20 cellular contexts compared by ENCODE assay signal in genomic region chr11:76148207-76148606, GRCh38. TPM values are rescaled to one million over a fixed set of nuclear protein-coding genes. Genes with fewer than 3 reads are reported as not detected.
A peak's percentile ranks its signal among the peaks of the same experiment; 100 is the strongest.
DNase-seq lines count a peak whose midpoint lies in the region; ATAC-seq and TF ChIP-seq lines count a peak whose summit lies in the region.
"Had no signal": no experiment of that assay in that cellular context is flagged by ENCODE, and none has a peak within 500 bp of the region (broad histone marks: within the 10 kb centered on the region; RNA-seq: fewer than 3 reads in every experiment).

No MANE protein-coding gene starts in this region.

- H3K4me1 ChIP-seq in PC-3 (ENCODE audit: insufficient read depth, low read length) = peaks cover 30% of the 10 kb centered on the region
- H3K4me1 ChIP-seq: BE2C had no signal

- H2AFZ ChIP-seq in PC-3 (ENCODE audit: low read length) = no peak overlapping the region

- no peak for ATAC-seq in activated CD8-positive, alpha-beta memory T cell treated with anti-CD3 and anti-CD28 coated beads, Interleukin-2, amount 10 ng/mL, durations not matched to agents 7 days and 5 days
- ATAC-seq in PC-3 (no peak), left colon (peak; percentile 52), GM21360 (IDR thresholded peaks at IDR 0.05; ENCODE audit: unreplicated experiment) (no peak)
- ATAC-seq: CD8-positive, alpha-beta T cell; Panc1; SK-N-SH treated with all-trans-retinoic acid at 6 μM for 48 hours had no signal

- no peaks in the 10 kb centered on the region for H3K36me3 ChIP-seq in PC-3 (ENCODE audit: low read depth, low read length)
- H3K36me3 ChIP-seq: BE2C had no signal

- no peaks in the 10 kb centered on the region for H3K9me3 Mint-ChIP-seq in activated CD8-positive, alpha-beta memory T cell treated with anti-CD3 and anti-CD28 coated beads, Interleukin-2, amount 10 ng/mL, durations not matched to agents 7 days and 5 days (ENCODE audit: low read depth)
- no peaks in the 10 kb centered on the region for H3K9me3 Mint-ChIP-seq in activated T-cell treated with anti-CD3 and anti-CD28 coated beads, Interleukin-2, amount 50 U/mL, for 24 hours
- H3K9me3 Mint-ChIP-seq: CD8-positive, alpha-beta T cell; H9; IgD-negative memory B cell had no signal

- no peaks in the 10 kb centered on the region for H3F3A ChIP-seq in PC-3 (ENCODE audit: low read length, unreplicated experiment)

- intact Hi-C loops in PC-3 (cut with micrococcal nuclease) = loop anchor here (10.0 kb wide), 1 partner anchor 63 kb away; no protein-coding TSS in a partner anchor
- intact Hi-C loops in left colon (cut with DNase I, micrococcal nuclease) = no loop called here

- H3K79me2 ChIP-seq in PC-3 (ENCODE audit: low read length) = no peaks in the 10 kb centered on the region

- peak overlapping the region; percentile 50 for H3K9ac ChIP-seq in PC-3 (ENCODE audit: low read length)

- peak; percentile 52 for DNase-seq in activated CD8-positive, alpha-beta memory T cell treated with anti-CD3 and anti-CD28 coated beads for 24 hours
- no peak for DNase-seq in activated CD8-positive, alpha-beta memory T cell treated with anti-CD3 and anti-CD28 coated beads, Interleukin-2, amount 10 ng/mL, durations not matched to agents 7 days and 5 days
- DNase-seq in PC-3 = peak; percentile 20
- peak; percentile 50 to 59 for DNase-seq in left colon
- no peak for DNase-seq in activated T-cell treated with anti-CD3 and anti-CD28 coated beads, Interleukin-2, amount 50 U/mL, for 24 hours
- no peak for DNase-seq in cerebellum (ENCODE audit: low spot score)
- DNase-seq in NCI-H524 treated with DMSO at 0.1 percent for 48 hours (lab: John Stamatoyannopoulos, UW) = no peak
- DNase-seq: 8988T; BE2C; CD8-positive, alpha-beta T cell; GF-D8; H9; NCI-H1417 treated with DMSO at 0.1 percent for 48 hours; NCI-H1930; NCI-H446 treated with DMSO at 0.1 percent for 48 hours; NCI-H774 had no signal

- POLR2A ChIA-PET in PC-3 (lab: Charles Lee; ENCODE audit: unreplicated experiment) = no interaction called here

- no TSS peak for BruUV-seq in PC-3 (replicated peaks; lab: Mats Ljungman, UMichigan)

- peaks cover 21% of the 10 kb centered on the region for H3K4me1 Mint-ChIP-seq in activated CD8-positive, alpha-beta memory T cell treated with anti-CD3 and anti-CD28 coated beads, Interleukin-2, amount 10 ng/mL, durations not matched to agents 7 days and 5 days
- peaks cover 18% of the 10 kb centered on the region for H3K4me1 Mint-ChIP-seq in activated T-cell treated with anti-CD3 and anti-CD28 coated beads, Interleukin-2, amount 50 U/mL, for 24 hours (ENCODE audit: low read depth)

- H3K9me2 ChIP-seq in PC-3 (replicated peaks; ENCODE audit: low read length) = no peaks in the 10 kb centered on the region

- H3K4me2 ChIP-seq in PC-3 (ENCODE audit: low read length) = no peak overlapping the region

- H3K4me3 ChIP-seq in PC-3 (ENCODE audit: low read length) = no peak overlapping the region

- no peaks in the 10 kb centered on the region for H3K27me3 ChIP-seq in PC-3 (ENCODE audit: low read length)
- H3K27me3 ChIP-seq: BE2C had no signal

- H4K20me1 ChIP-seq in PC-3 (ENCODE audit: low read length) = no peaks in the 10 kb centered on the region

- H3K9me3 ChIP-seq in PC-3 (ENCODE audit: low read length) = no peaks in the 10 kb centered on the region
- H3K9me3 ChIP-seq: BE2C had no signal

- H3K27ac Mint-ChIP-seq in activated CD8-positive, alpha-beta memory T cell treated with anti-CD3 and anti-CD28 coated beads, Interleukin-2, amount 10 ng/mL, durations not matched to agents 7 days and 5 days = no peak overlapping the region
- no peak overlapping the region for H3K27ac Mint-ChIP-seq in activated T-cell treated with anti-CD3 and anti-CD28 coated beads, Interleukin-2, amount 50 U/mL, for 24 hours
- H3K27ac Mint-ChIP-seq: CD8-positive, alpha-beta T cell had no signal

- CTCF ChIA-PET in activated CD8-positive, alpha-beta memory T cell treated with anti-CD3 and anti-CD28 coated beads, Interleukin-2, amount 10 ng/mL, durations not matched to agents 7 days and 5 days (lab: Charles Lee) = interaction anchor here (1.6 kb wide), 1 partner anchor 251 kb away, joined by 5 read pairs; no protein-coding TSS in a partner anchor
- CTCF ChIA-PET in PC-3 (lab: Charles Lee) = interaction anchor here (0.6 kb wide), 1 partner anchor 257 kb away, joined by 5 read pairs; no protein-coding TSS in a partner anchor

- no peak overlapping the region for H3K4me3 Mint-ChIP-seq in activated CD8-positive, alpha-beta memory T cell treated with anti-CD3 and anti-CD28 coated beads, Interleukin-2, amount 10 ng/mL, durations not matched to agents 7 days and 5 days
- H3K4me3 Mint-ChIP-seq in activated T-cell treated with anti-CD3 and anti-CD28 coated beads, Interleukin-2, amount 50 U/mL, for 24 hours = no peak overlapping the region
- H3K4me3 Mint-ChIP-seq: CD8-positive, alpha-beta T cell; H9; IgD-negative memory B cell had no signal

- peaks cover 5% of the 10 kb centered on the region for H3K27me3 Mint-ChIP-seq in activated CD8-positive, alpha-beta memory T cell treated with anti-CD3 and anti-CD28 coated beads, Interleukin-2, amount 10 ng/mL, durations not matched to agents 7 days and 5 days
- peaks cover 17% of the 10 kb centered on the region for H3K27me3 Mint-ChIP-seq in activated T-cell treated with anti-CD3 and anti-CD28 coated beads, Interleukin-2, amount 50 U/mL, for 24 hours
- H3K27me3 Mint-ChIP-seq: IgD-negative memory B cell had no signal

- H3K36me3 Mint-ChIP-seq in activated CD8-positive, alpha-beta memory T cell treated with anti-CD3 and anti-CD28 coated beads, Interleukin-2, amount 10 ng/mL, durations not matched to agents 7 days and 5 days = no peaks in the 10 kb centered on the region
- H3K36me3 Mint-ChIP-seq in activated T-cell treated with anti-CD3 and anti-CD28 coated beads, Interleukin-2, amount 50 U/mL, for 24 hours (ENCODE audit: low read depth) = no peaks in the 10 kb centered on the region
- H3K36me3 Mint-ChIP-seq: CD8-positive, alpha-beta T cell had no signal

- no peak overlapping the region for H3K27ac ChIP-seq in PC-3 (ENCODE audit: low read length)

- no peak for TF ChIP-seq CTCF in PC-3 (conservative IDR thresholded peaks at IDR 0.05; ENCODE audit: low read depth, low read length)

RNA-seq across cellular contexts. Expression of gene WNT11, which starts 58.1 kb away (rescaled TPM):
- total RNA-seq in activated CD8-positive, alpha-beta memory T cell treated with anti-CD3 and anti-CD28 coated beads, Interleukin-2, amount 10 ng/mL, durations not matched to agents 7 days and 5 days = 1 to 10 TPM in 1 of 2 experiments, under 1 TPM in 1; 0.96 to 2.0 TPM
- total RNA-seq in PC-3 (2014; rRNA removed) (0.40 and 1.6 TPM in 2 replicates), left colon (1 to 10 TPM; 7.3 to 7.9 TPM), cerebellum (11.0 TPM)
- total RNA-seq: H9 had no signal

Comparison
In these comparisons a context has a peak if more than half of its experiments do, and no peak if none do; other contexts are left out.
1. DNase-seq: peak in activated CD8-positive, alpha-beta memory T cell treated with anti-CD3 and anti-CD28 coated beads for 24 hours (single experiment), PC-3 (single experiment) and left colon (2 of 2); none in activated CD8-positive, alpha-beta memory T cell treated with anti-CD3 and anti-CD28 coated beads, Interleukin-2, amount 10 ng/mL, durations not matched to agents 7 days and 5 days (single experiment), activated T-cell treated with anti-CD3 and anti-CD28 coated beads, Interleukin-2, amount 50 U/mL, for 24 hours (single experiment), cerebellum (single experiment) and NCI-H524 treated with DMSO at 0.1 percent for 48 hours (single experiment).